In the genomic region with DNA sequence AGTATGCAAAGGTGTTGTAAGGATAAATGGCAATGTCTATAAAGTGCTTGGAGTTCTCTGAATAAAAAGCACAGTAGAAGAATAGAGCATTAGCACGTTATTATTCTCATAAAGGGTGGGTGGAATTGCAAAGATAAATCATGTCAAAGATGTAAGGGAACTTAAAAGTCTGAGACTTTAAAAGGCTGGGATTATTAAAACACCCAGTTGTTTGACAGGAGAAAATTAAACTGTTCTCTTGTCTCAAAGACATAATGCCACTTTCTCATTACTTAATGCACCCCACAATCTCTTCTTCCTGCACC, we compare ENCODE assay signal across 7 cellular contexts.
"Had no signal": no experiment of that assay in that cellular context is flagged by ENCODE, and none has a peak within 500 bp of the region (broad histone marks: within the 10 kb centered on the region; RNA-seq: fewer than 3 reads in every experiment).

No MANE protein-coding gene starts in this region.

- DNase-seq: GDM1, GF-D8 had no signal

- FAIRE-seq: G401.6, GM12891, GM12892, GM18507, GM19239 had no signal
